ENCODE assay signal across 9 cellular contexts in the genomic region with DNA sequence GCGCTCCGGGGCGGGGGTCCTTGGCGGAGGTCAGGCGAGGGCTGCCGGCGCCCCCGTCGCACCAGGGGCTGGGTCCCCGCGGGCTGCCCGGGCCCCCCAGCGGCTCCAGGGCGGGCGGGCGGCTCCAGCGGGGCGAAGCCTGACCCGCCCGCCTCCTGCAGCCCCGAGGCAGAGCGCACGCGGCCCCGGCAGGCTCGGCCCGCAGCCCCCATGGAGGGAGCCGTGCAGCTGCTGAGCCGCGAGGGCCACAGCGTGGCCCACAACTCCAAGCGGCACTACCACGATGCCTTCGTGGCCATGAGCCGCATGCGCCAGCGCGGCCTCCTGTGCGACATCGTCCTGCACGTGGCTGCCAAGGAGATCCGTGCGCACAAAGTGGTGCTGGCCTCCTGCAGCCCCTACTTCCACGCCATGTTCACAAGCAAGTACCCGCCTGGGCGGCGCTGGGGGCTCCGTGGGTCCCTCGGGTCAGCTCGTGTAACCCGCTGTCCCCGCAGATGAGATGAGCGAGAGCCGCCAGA. TPM values are rescaled to one million over a fixed set of nuclear protein-coding genes. Genes with fewer than 3 reads are reported as not detected.
A peak's percentile ranks its signal among the peaks of the same experiment; 100 is the strongest.
DNase-seq lines count a peak whose midpoint lies in the region; ATAC-seq, FAIRE-seq and TF ChIP-seq lines count a peak whose summit lies in the region.
"Had no signal": no experiment of that assay in that cellular context is flagged by ENCODE, and none has a peak within 500 bp of the region (broad histone marks: within the 10 kb centered on the region; RNA-seq: fewer than 3 reads in every experiment).

No MANE protein-coding gene starts in this region.

- intact Hi-C loops in HCT116 (cut with micrococcal nuclease), result loop anchor here (5.0 kb wide), 1 partner anchor 59 kb away; no protein-coding TSS in a partner anchor
- intact Hi-C loops in GM12878 (cut with micrococcal nuclease; ENCODE audit: unreplicated experiment), result no loop called here

- H3K27me3 ChIP-seq in HCT116 (ENCODE audit: insufficient read depth, low read length) (no peaks in the 10 kb centered on the region), GM12878 (replicated peaks in 1 of 2; ENCODE audit: control insufficient read depth in 2 of 2, insufficient read depth in 2 of 2, low read length in 1 of 2) (no peaks in the 10 kb centered on the region)

- H3K79me2 ChIP-seq in HCT116 (ENCODE audit: insufficient read depth, low read length) (peaks cover 55% of the 10 kb centered on the region), GM12878 (ENCODE audit: control insufficient read depth, insufficient read depth, low read length) (peaks cover 20% of the 10 kb centered on the region)

- H3K4me2 ChIP-seq in A549 (peak overlapping the region; percentile 82), HCT116 (ENCODE audit: low read length) (peak overlapping the region; percentile 85), GM12878 (ENCODE audit: control insufficient read depth, insufficient read depth) (peak overlapping the region; percentile 77)

- FAIRE-seq in A549 (lab: Jason Lieb, UNC) (no peak), GM12878 (lab: Jason Lieb, UNC) (no peak)

- no TSS peak for BruUV-seq in HCT116 (replicated peaks; lab: Mats Ljungman, UMichigan)
- BruUV-seq in GM12878 (replicated peaks; lab: Mats Ljungman, UMichigan), result no TSS peak

- RAD21 ChIA-PET in HCT116 (lab: Charles Lee; ENCODE audit: low non-redundant PET in 1 of 2, low total read pairs in 2 of 2, uncharacterized antibody in 2 of 2, unreplicated experiment in 2 of 2), result no interaction called here
- RAD21 ChIA-PET in GM12878 (lab: Charles Lee; ENCODE audit: unreplicated experiment), result no interaction called here

- TF ChIP-seq CTCF in A549 (IDR thresholded peaks at IDR 0.05) (no peak), HCT116 (IDR thresholded peaks at IDR 0.05 in 2 of 3, conservative IDR thresholded peaks at IDR 0.05 in 1 of 3; ENCODE audit: borderline replicate concordance in 1 of 3, insufficient read depth in 1 of 3, low read depth in 2 of 3, low read length in 2 of 3) (no peak), GM12878 (IDR thresholded peaks at IDR 0.05 in 2 of 3, conservative IDR thresholded peaks at IDR 0.05 in 1 of 3; ENCODE audit: control insufficient read depth in 2 of 3, extremely low read depth in 1 of 3, insufficient read depth in 1 of 3, low read depth in 3 of 3, low read length in 3 of 3) (no peak), omental fat pad (IDR thresholded peaks at IDR 0.05) (no peak)

- H3K4me1 ChIP-seq in A549, result peaks cover 20% of the 10 kb centered on the region
- peaks cover 20 to 30% of the 10 kb centered on the region in 2 experiments for H3K4me1 ChIP-seq in HCT116 (ENCODE audit: control insufficient read depth in 1 of 2, insufficient read depth in 2 of 2, low read length in 2 of 2)
- peaks cover 21% of the 10 kb centered on the region for H3K4me1 ChIP-seq in GM12878 (ENCODE audit: control insufficient read depth, insufficient read depth, low read length)
- H3K4me1 ChIP-seq in mesodermal cell (ENCODE audit: control insufficient read depth, insufficient read depth, low read length, poor library complexity, severe bottlenecking), result peaks cover 16% of the 10 kb centered on the region

- SMC1A ChIA-PET in GM12878 (lab: Charles Lee; ENCODE audit: uncharacterized antibody, unreplicated experiment), result no interaction called here

- peak overlapping the region; percentile 97 for H3K9ac ChIP-seq in HCT116 (ENCODE audit: low read length)
- peak overlapping the region; percentile 51; the same call in 1 of the 2 replicates for H3K9ac ChIP-seq in GM12878 (ENCODE audit: control insufficient read depth, insufficient read depth, low read length)

- H3K27ac ChIP-seq in A549 (peak overlapping the region; percentile 89 to 93), HCT116 (ENCODE audit: low read depth, low read length) (peak overlapping the region; percentile 99), GM12878 (ENCODE audit: control insufficient read depth, insufficient read depth) (no peak overlapping the region), mesodermal cell (ENCODE audit: low read depth, low read length, severe bottlenecking) (no peak overlapping the region)

- H3K36me3 ChIP-seq in HCT116 (ENCODE audit: control insufficient read depth in 1 of 2, insufficient read depth in 2 of 2, low read length in 2 of 2) (peaks cover 19 to 29% of the 10 kb centered on the region in 2 experiments; a peak in 3 of 4 replicates), GM12878 (ENCODE audit: control insufficient read depth in 2 of 2, insufficient read depth in 2 of 2, low read length in 1 of 2) (peaks cover 0 to 3% of the 10 kb centered on the region in 2 experiments; a peak in 3 of 4 replicates), mesodermal cell (ENCODE audit: control insufficient read depth, insufficient read depth, low read length) (peaks cover 47% of the 10 kb centered on the region)

- in situ Hi-C loops in GM12878 (cut with MboI), result no loop called here

- TF ChIP-seq RAD21 in A549 (conservative IDR thresholded peaks at IDR 0.05 in 1 of 2, IDR thresholded peaks at IDR 0.05 in 1 of 2), result no peak
- TF ChIP-seq RAD21 in HCT116 (IDR thresholded peaks at IDR 0.05; ENCODE audit: low read depth), result no peak
- no peak for TF ChIP-seq RAD21 in GM12878 (IDR thresholded peaks at IDR 0.05; ENCODE audit: insufficient read depth, low read depth, low read length)

- H2AFZ ChIP-seq in HCT116 (ENCODE audit: low read depth, low read length, poor library complexity, severe bottlenecking), result no peak overlapping the region
- 0 out of 2 replicates have a peak overlapping the region, but pooled peaks have one; percentile 12 for H2AFZ ChIP-seq in GM12878 (ENCODE audit: control insufficient read depth, low read depth, low read length)

- CTCF ChIA-PET in A549 (lab: Yijun Ruan, JAX), result interaction anchor here (0.8 kb wide), 1 partner anchor 20 kb away, joined by 3 read pairs; no protein-coding TSS in a partner anchor
- CTCF ChIA-PET in HCT116 (lab: Charles Lee), result no interaction called here
- CTCF ChIA-PET in GM12878 (lab: Yijun Ruan, JAX), result no interaction called here

- no peaks in the 10 kb centered on the region for H3K9me2 ChIP-seq in HCT116 (ENCODE audit: insufficient read depth)

- TF ChIP-seq POLR2A in A549 (IDR thresholded peaks at IDR 0.05; ENCODE audit: low read length), result no peak
- no peak for TF ChIP-seq POLR2A in HCT116 (IDR thresholded peaks at IDR 0.05; ENCODE audit: borderline replicate concordance, extremely low read depth, insufficient read depth, insufficient read length)
- no peak for TF ChIP-seq POLR2A in GM12878 (IDR thresholded peaks at IDR 0.05; ENCODE audit: low read depth, low read length)

- WGBS in A549 (ENCODE audit: missing lambda C conversion rate), result no CpG with 5 or more reads among the region's 54 CpGs
- 42% methylated on average over 52 of the region's 54 CpGs for whole genome bisulfite sequencing in GM12878 (ENCODE audit: insufficient coverage, insufficient replicate concordance, low lambda C conversion rate, missing lambda C conversion rate)
- 36 to 49% methylated on average over 36 to 48 of the region's 54 CpGs for WGBS in mesodermal cell (ENCODE audit: insufficient coverage in 2 of 2), 2 experiments

- H4K20me1 ChIP-seq in HCT116 (ENCODE audit: insufficient read depth) (no peaks in the 10 kb centered on the region; the same call in 1 of the 2 replicates), GM12878 (ENCODE audit: control insufficient read depth, insufficient read depth) (no peaks in the 10 kb centered on the region)

- TF ChIP-seq EP300 in A549 (IDR thresholded peaks at IDR 0.05), result no peak
- no peak for TF ChIP-seq EP300 in GM12878 (IDR thresholded peaks at IDR 0.05; ENCODE audit: borderline replicate concordance in 1 of 2, control insufficient read depth in 1 of 2, low read depth in 2 of 2, low read length in 2 of 2)

- ATAC-seq in A549, result no peak
- ATAC-seq in HCT116, result peak; percentile 3; the same call in 1 of the 2 replicates
- ATAC-seq in GM12878, result no peak
- no peak for ATAC-seq in HG03520 (IDR thresholded peaks at IDR 0.05; ENCODE audit: unreplicated experiment)
- ATAC-seq in omental fat pad (ENCODE audit: low FRiP score), result no peak
- ATAC-seq in HG03442 (IDR thresholded peaks at IDR 0.05; ENCODE audit: unreplicated experiment), result no peak

- H3K9me3 ChIP-seq in A549, result no peaks in the 10 kb centered on the region
- no peaks in the 10 kb centered on the region for H3K9me3 ChIP-seq in HCT116 (ENCODE audit: control insufficient read depth in 1 of 2, insufficient read depth in 1 of 2, low read depth in 1 of 2, low read length in 2 of 2)
- no peaks in the 10 kb centered on the region for H3K9me3 ChIP-seq in GM12878 (replicated peaks; ENCODE audit: control insufficient read depth, insufficient read depth, low read length)
- no peaks in the 10 kb centered on the region for H3K9me3 ChIP-seq in mesodermal cell (ENCODE audit: control insufficient read depth, low read length)

- no peak for DNase-seq in A549 (ENCODE audit: low read depth in 1 of 2, low spot score in 1 of 2)
- no peak for DNase-seq in HCT116 (ENCODE audit: low read depth, low spot score)
- no peak for DNase-seq in GM12878 (ENCODE audit: low read depth, low spot score)
- DNase-seq in omental fat pad (ENCODE audit: low spot score), result no peak
- no peak for DNase-seq in NCI-H2196 treated with DMSO at 0.1 percent for 48 hours (lab: John Stamatoyannopoulos, UW; ENCODE audit: unreplicated experiment)

- H3K4me3 ChIP-seq in A549 (peak overlapping the region; percentile 84), HCT116 (replicated peaks in 1 of 2; ENCODE audit: low read depth in 1 of 2, low read length in 2 of 2) (peak overlapping the region; percentile 68 to 93), GM12878 (peak overlapping the region; percentile 68), mesodermal cell (ENCODE audit: extremely low read depth, insufficient read depth, low read length, poor library complexity, severe bottlenecking) (peak overlapping the region; percentile 61)

- POLR2A ChIA-PET in A549 (lab: Yijun Ruan, JAX), result no interaction called here
- POLR2A ChIA-PET in HCT116 (lab: Charles Lee), result no interaction called here
- POLR2A ChIA-PET in GM12878 (lab: Charles Lee), result interaction anchor here (0.7 kb wide), 1 partner anchor 57 kb away, joined by 6 read pairs; no protein-coding TSS in a partner anchor

RNA-seq across cellular contexts. Expression of a gene that starts 0.8 kb away (rescaled TPM):
- polyA plus RNA-seq in A549 (2011; rRNA removed), result 5.7 and 8.5 TPM in 2 replicates
- 24.0 and 29.4 TPM in 2 replicates for polyA plus RNA-seq in A549 (2012; cell fraction: cytosol; rRNA removed)
- 322 and 395 TPM in 2 replicates for polyA plus RNA-seq in A549 (2012; cell fraction: nucleus; rRNA removed)
- 17.9 to 21.6 TPM (median 18.7 TPM) in 3 replicates for polyA plus RNA-seq in A549 (2017; fragmentation: RNase III; extraction: RNeasy Plus Mini Kit Qiagen cat#74134 plus additional on column Dnase treatment)
- polyA minus RNA-seq in A549 (2011; rRNA and poly(A)+ RNA removed), result 1.9 and 2.5 TPM in 2 replicates
- 100.0 TPM for total RNA-seq in HCT116 (2021; ENCODE audit: unreplicated experiment)
- polyA plus RNA-seq in HCT116 (2012), result 58.8 and 68.9 TPM in 2 replicates
- 40.7 and 42.9 TPM in 2 replicates for total RNA-seq in GM12878 (2013; cell fraction: nucleolus; rRNA removed)
- 14.9 and 18.2 TPM in 2 replicates for total RNA-seq in GM12878 (2014; rRNA removed)
- 3.6 and 4.0 TPM in 2 replicates for total RNA-seq in GM12878 (2014; rRNA removed; fragmentation: Illumina TruSeq; extraction: Trizol)
- total RNA-seq in GM12878 (2021), result 27.2 and 30.6 TPM in 2 replicates
- 5.1 TPM for polyA plus RNA-seq in GM12878 (2011; ENCODE audit: low read depth)
- 3.5 and 8.4 TPM in 2 replicates for polyA plus RNA-seq in GM12878 (2011; rRNA removed)
- polyA plus RNA-seq in GM12878 (2011; cell fraction: cytosol; rRNA removed), result 10.9 and 20.3 TPM in 2 replicates
- 410 and 507 TPM in 2 replicates for polyA plus RNA-seq in GM12878 (2011; cell fraction: nucleus; rRNA removed)
- polyA plus RNA-seq in GM12878 (2012), result 14.6 and 20.2 TPM in 2 replicates
- polyA plus RNA-seq in GM12878 (2014; fragmentation: Illumina TruSeq; extraction: Trizol), result 0.32 and 2.3 TPM in 2 replicates
- under 1 TPM; 0.03 to 0.35 TPM for polyA plus RNA-seq in GM12878 (2014; fragmentation: Nextera tagmentation; extraction: Ambion mirVana)
- 28.2 and 35.0 TPM in 2 replicates for polyA plus RNA-seq in GM12878 (2014; rRNA removed)
- polyA plus RNA-seq in GM12878 (2016; fragmentation: Nextera tagmentation; extraction: Ambion mirVana), result 1 to 10 TPM; 1.3 to 6.6 TPM
- 3.4 and 6.7 TPM in 2 replicates for polyA minus RNA-seq in GM12878 (2011; rRNA and poly(A)+ RNA removed)
- 2.9 and 4.7 TPM in 2 replicates for polyA minus RNA-seq in GM12878 (2011; cell fraction: cytosol; rRNA and poly(A)+ RNA removed)
- polyA minus RNA-seq in GM12878 (2011; cell fraction: nucleus; rRNA and poly(A)+ RNA removed), result 30.2 and 35.6 TPM in 2 replicates
- polyA plus RNA-seq in mesodermal cell (2013, experiment 1 of 2), result 34.7 TPM
- polyA plus RNA-seq in mesodermal cell (2013, experiment 2 of 2), result 25.9 TPM
- total RNA-seq in omental fat pad, result 1 to 10 TPM; 3.4 to 6.8 (median 6.2) TPM

RNA-seq across cellular contexts. Expression of a gene that starts 2.1 kb away (rescaled TPM):
- polyA plus RNA-seq in A549 (2011; rRNA removed) (41.0 and 48.4 TPM in 2 replicates), A549 (2017; fragmentation: RNase III; extraction: RNeasy Plus Mini Kit Qiagen cat#74134 plus additional on column Dnase treatment) (68.1 to 81.6 TPM (median 73.5 TPM) in 3 replicates), GM12878 (2011; rRNA removed) (19.2 and 40.7 TPM in 2 replicates), GM12878 (2014; fragmentation: Illumina TruSeq; extraction: Trizol) (26.6 and 48.6 TPM in 2 replicates), GM12878 (2014; fragmentation: Nextera tagmentation; extraction: Ambion mirVana) (1 to 10 TPM; 1.3 to 4.6 TPM), GM12878 (2014; rRNA removed) (76.1 and 88.9 TPM in 2 replicates), GM12878 (2016; fragmentation: Nextera tagmentation; extraction: Ambion mirVana) (100 to 1,000 TPM; 154 to 171 TPM)
- polyA plus RNA-seq in A549 (2012; cell fraction: cytosol; rRNA removed), result 74.3 and 83.6 TPM in 2 replicates
- polyA plus RNA-seq in A549 (2012; cell fraction: nucleus; rRNA removed), result 144 and 170 TPM in 2 replicates
- polyA minus RNA-seq in A549 (2011; rRNA and poly(A)+ RNA removed), result 55.5 and 68.4 TPM in 2 replicates
- total RNA-seq in HCT116 (2021; ENCODE audit: unreplicated experiment) (260 TPM), GM12878 (2014; rRNA removed) (92.5 and 107 TPM in 2 replicates), GM12878 (2014; rRNA removed; fragmentation: Illumina TruSeq; extraction: Trizol) (44.7 and 52.5 TPM in 2 replicates), GM12878 (2021) (115 and 132 TPM in 2 replicates), omental fat pad (10 to 100 TPM; 29.2 to 63.5 (median 31.3) TPM)
- polyA plus RNA-seq in HCT116 (2012), result 169 and 185 TPM in 2 replicates
- total RNA-seq in GM12878 (2013; cell fraction: nucleolus; rRNA removed), result 45.4 and 56.2 TPM in 2 replicates
- polyA plus RNA-seq in GM12878 (2011; ENCODE audit: low read depth), result 20.8 TPM
- 66.9 and 84.3 TPM in 2 replicates for polyA plus RNA-seq in GM12878 (2011; cell fraction: cytosol; rRNA removed)
- 106 and 173 TPM in 2 replicates for polyA plus RNA-seq in GM12878 (2011; cell fraction: nucleus; rRNA removed)
- polyA plus RNA-seq in GM12878 (2012), result 46.1 and 49.2 TPM in 2 replicates
- polyA minus RNA-seq in GM12878 (2011; rRNA and poly(A)+ RNA removed), result 52.2 and 87.7 TPM in 2 replicates
- 42.2 and 44.6 TPM in 2 replicates for polyA minus RNA-seq in GM12878 (2011; cell fraction: cytosol; rRNA and poly(A)+ RNA removed)
- polyA minus RNA-seq in GM12878 (2011; cell fraction: nucleus; rRNA and poly(A)+ RNA removed), result 16.1 and 33.3 TPM in 2 replicates
- polyA plus RNA-seq in mesodermal cell (2013, experiment 1 of 2), result 75.0 TPM
- polyA plus RNA-seq in mesodermal cell (2013, experiment 2 of 2), result 63.3 TPM

RNA-seq across cellular contexts. Expression of a gene that starts 5.1 kb away (rescaled TPM):
- polyA plus RNA-seq in A549 (2011; rRNA removed) (0.61 and 0.75 TPM in 2 replicates), A549 (2017; fragmentation: RNase III; extraction: RNeasy Plus Mini Kit Qiagen cat#74134 plus additional on column Dnase treatment) (3.2 to 3.6 TPM (median 3.4 TPM) in 3 replicates), GM12878 (2011; rRNA removed) (0.04 TPM in 1 of 2 replicates, not detected in the other), GM12878 (2014; fragmentation: Illumina TruSeq; extraction: Trizol) (not detected in 2 replicates), GM12878 (2014; fragmentation: Nextera tagmentation; extraction: Ambion mirVana) (not detected), GM12878 (2014; rRNA removed) (0.14 and 0.70 TPM in 2 replicates), GM12878 (2016; fragmentation: Nextera tagmentation; extraction: Ambion mirVana) (not detected)
- 1.6 and 2.3 TPM in 2 replicates for polyA plus RNA-seq in A549 (2012; cell fraction: cytosol; rRNA removed)
- 9.4 and 13.1 TPM in 2 replicates for polyA plus RNA-seq in A549 (2012; cell fraction: nucleus; rRNA removed)
- polyA minus RNA-seq in A549 (2011; rRNA and poly(A)+ RNA removed), result 0.33 and 0.73 TPM in 2 replicates
- total RNA-seq in HCT116 (2021; ENCODE audit: unreplicated experiment) (11.6 TPM), GM12878 (2014; rRNA removed) (0.22 and 0.23 TPM in 2 replicates), GM12878 (2014; rRNA removed; fragmentation: Illumina TruSeq; extraction: Trizol) (not detected in 2 replicates), GM12878 (2021) (0.26 and 0.43 TPM in 2 replicates), omental fat pad (under 1 TPM in 3 of 4 donors, not detected in 1; 0.19 to 0.48 (median 0.25) TPM)
- 9.4 and 9.6 TPM in 2 replicates for polyA plus RNA-seq in HCT116 (2012)
- 0.29 and 0.39 TPM in 2 replicates for total RNA-seq in GM12878 (2013; cell fraction: nucleolus; rRNA removed)
- not detected for polyA plus RNA-seq in GM12878 (2011; ENCODE audit: low read depth)
- 0.01 and 0.05 TPM in 2 replicates for polyA plus RNA-seq in GM12878 (2011; cell fraction: cytosol; rRNA removed)
- polyA plus RNA-seq in GM12878 (2011; cell fraction: nucleus; rRNA removed), result 0.67 and 0.78 TPM in 2 replicates
- polyA plus RNA-seq in GM12878 (2012), result 0.24 and 0.51 TPM in 2 replicates
- polyA minus RNA-seq in GM12878 (2011; rRNA and poly(A)+ RNA removed), result not detected in 2 replicates
- not detected in 2 replicates for polyA minus RNA-seq in GM12878 (2011; cell fraction: cytosol; rRNA and poly(A)+ RNA removed)
- polyA minus RNA-seq in GM12878 (2011; cell fraction: nucleus; rRNA and poly(A)+ RNA removed), result 0.29 and 0.48 TPM in 2 replicates
- polyA plus RNA-seq in mesodermal cell (2013, experiment 1 of 2), result 1.1 TPM
- 0.46 TPM for polyA plus RNA-seq in mesodermal cell (2013, experiment 2 of 2)

RNA-seq across cellular contexts. Expression of a gene that starts 20.7 kb away (rescaled TPM):
- polyA plus RNA-seq in A549 (2011; rRNA removed) (not detected in 2 replicates), A549 (2017; fragmentation: RNase III; extraction: RNeasy Plus Mini Kit Qiagen cat#74134 plus additional on column Dnase treatment) (0.12 to 0.33 TPM (median 0.30 TPM) in 3 replicates), GM12878 (2011; rRNA removed) (not detected in 2 replicates), GM12878 (2014; fragmentation: Illumina TruSeq; extraction: Trizol) (not detected in 2 replicates), GM12878 (2014; fragmentation: Nextera tagmentation; extraction: Ambion mirVana) (not detected), GM12878 (2014; rRNA removed) (not detected in 2 replicates), GM12878 (2016; fragmentation: Nextera tagmentation; extraction: Ambion mirVana) (not detected)
- 0.03 and 0.05 TPM in 2 replicates for polyA plus RNA-seq in A549 (2012; cell fraction: cytosol; rRNA removed)
- 0.09 and 0.17 TPM in 2 replicates for polyA plus RNA-seq in A549 (2012; cell fraction: nucleus; rRNA removed)
- 0.12 TPM in 1 of 2 replicates, not detected in the other for polyA minus RNA-seq in A549 (2011; rRNA and poly(A)+ RNA removed)
- total RNA-seq in HCT116 (2021; ENCODE audit: unreplicated experiment) (0.39 TPM), GM12878 (2014; rRNA removed) (not detected in 2 replicates), GM12878 (2014; rRNA removed; fragmentation: Illumina TruSeq; extraction: Trizol) (not detected in 2 replicates), GM12878 (2021) (not detected in 2 replicates), omental fat pad (1 to 10 TPM in 1 of 4 donors, under 1 TPM in 1, not detected in 2; 0.36 to 1.4 TPM)
- polyA plus RNA-seq in HCT116 (2012), result 2.6 and 3.8 TPM in 2 replicates
- total RNA-seq in GM12878 (2013; cell fraction: nucleolus; rRNA removed), result not detected in 2 replicates
- polyA plus RNA-seq in GM12878 (2011; ENCODE audit: low read depth), result not detected
- 0.02 TPM in 1 of 2 replicates, not detected in the other for polyA plus RNA-seq in GM12878 (2011; cell fraction: cytosol; rRNA removed)
- not detected in 2 replicates for polyA plus RNA-seq in GM12878 (2011; cell fraction: nucleus; rRNA removed)
- polyA plus RNA-seq in GM12878 (2012), result 0.30 and 0.38 TPM in 2 replicates
- not detected in 2 replicates for polyA minus RNA-seq in GM12878 (2011; rRNA and poly(A)+ RNA removed)
- not detected in 2 replicates for polyA minus RNA-seq in GM12878 (2011; cell fraction: cytosol; rRNA and poly(A)+ RNA removed)
- not detected in 2 replicates for polyA minus RNA-seq in GM12878 (2011; cell fraction: nucleus; rRNA and poly(A)+ RNA removed)
- not detected for polyA plus RNA-seq in mesodermal cell (2013, experiment 1 of 2)
- polyA plus RNA-seq in mesodermal cell (2013, experiment 2 of 2), result not detected
- total RNA-seq: T-helper 2 cell treated with Interferon-gamma antibody and Interleukin-4, amounts not matched to agents 100 ng/mL and 5 ng/mL, for 36 hours had no signal

RNA-seq across cellular contexts. Expression of a gene that starts 37.5 kb away (rescaled TPM):
- polyA plus RNA-seq in A549 (2011; rRNA removed) (13.3 and 22.4 TPM in 2 replicates), A549 (2017; fragmentation: RNase III; extraction: RNeasy Plus Mini Kit Qiagen cat#74134 plus additional on column Dnase treatment) (32.9 to 52.8 TPM (median 46.2 TPM) in 3 replicates), GM12878 (2011; rRNA removed) (not detected in 2 replicates), GM12878 (2014; fragmentation: Illumina TruSeq; extraction: Trizol) (not detected in 2 replicates), GM12878 (2014; fragmentation: Nextera tagmentation; extraction: Ambion mirVana) (under 1 TPM in 1 of 2 experiments, not detected in 1; 0.04 TPM), GM12878 (2014; rRNA removed) (0.29 TPM in 1 of 2 replicates, not detected in the other), GM12878 (2016; fragmentation: Nextera tagmentation; extraction: Ambion mirVana) (under 1 TPM; 0.09 to 0.31 TPM)
- polyA plus RNA-seq in A549 (2012; cell fraction: cytosol; rRNA removed), result 35.9 and 62.6 TPM in 2 replicates
- 122 and 165 TPM in 2 replicates for polyA plus RNA-seq in A549 (2012; cell fraction: nucleus; rRNA removed)
- 10.7 and 15.8 TPM in 2 replicates for polyA minus RNA-seq in A549 (2011; rRNA and poly(A)+ RNA removed)
- total RNA-seq in HCT116 (2021; ENCODE audit: unreplicated experiment) (11.5 TPM), GM12878 (2014; rRNA removed) (not detected in 2 replicates), GM12878 (2014; rRNA removed; fragmentation: Illumina TruSeq; extraction: Trizol) (not detected in 2 replicates), GM12878 (2021) (not detected in 2 replicates), omental fat pad (1 to 10 TPM in 3 of 4 donors, under 1 TPM in 1; 0.96 to 7.7 (median 1.3) TPM)
- 2.3 and 3.9 TPM in 2 replicates for polyA plus RNA-seq in HCT116 (2012)
- not detected in 2 replicates for total RNA-seq in GM12878 (2013; cell fraction: nucleolus; rRNA removed)
- not detected for polyA plus RNA-seq in GM12878 (2011; ENCODE audit: low read depth)
- 0.03 TPM in 1 of 2 replicates, not detected in the other for polyA plus RNA-seq in GM12878 (2011; cell fraction: cytosol; rRNA removed)
- 0.10 TPM in 1 of 2 replicates, not detected in the other for polyA plus RNA-seq in GM12878 (2011; cell fraction: nucleus; rRNA removed)
- 0.08 TPM in 1 of 2 replicates, not detected in the other for polyA plus RNA-seq in GM12878 (2012)
- polyA minus RNA-seq in GM12878 (2011; rRNA and poly(A)+ RNA removed), result not detected in 2 replicates
- polyA minus RNA-seq in GM12878 (2011; cell fraction: cytosol; rRNA and poly(A)+ RNA removed), result 4.3 and 4.5 TPM in 2 replicates
- 0.19 and 0.24 TPM in 2 replicates for polyA minus RNA-seq in GM12878 (2011; cell fraction: nucleus; rRNA and poly(A)+ RNA removed)
- polyA plus RNA-seq in mesodermal cell (2013, experiment 1 of 2), result 59.2 TPM
- polyA plus RNA-seq in mesodermal cell (2013, experiment 2 of 2), result 43.4 TPM
- total RNA-seq: T-helper 2 cell treated with Interferon-gamma antibody and Interleukin-4, amounts not matched to agents 100 ng/mL and 5 ng/mL, for 36 hours had no signal

Comparison
In these comparisons a context has a peak if more than half of its experiments do, and no peak if none do; other contexts are left out.
1. H3K27ac ChIP-seq: peak in A549 (2 of 2) and HCT116 (single experiment); none in GM12878 (single experiment) and mesodermal cell (single experiment).
2. Peak in every context shown above with its lines, with median percentiles within 50 percentile points of each other: H3K4me2 ChIP-seq and H3K4me3 ChIP-seq.